ENCODE assay signal across 26 cellular contexts in genomic region chr1:5250336-5250735, GRCh38.
"Had no signal": no experiment of that assay in that cellular context is flagged by ENCODE, and none has a peak within 500 bp of the region (broad histone marks: within the 10 kb centered on the region; RNA-seq: fewer than 3 reads in every experiment).

No MANE protein-coding gene starts in this region.

- H3K36me3 ChIP-seq: lower lobe of right lung, right lobe of liver, thyroid gland, transverse colon, upper lobe of right lung had no signal

- H3K4me2 ChIP-seq: smooth muscle cell had no signal

- H3K4me3 Mint-ChIP-seq: naive thymus-derived CD8-positive, alpha-beta T cell; nephron; neural crest cell; stimulated activated memory B cell treated with anti-CD40 and anti-IgM and Interleukin-4, amounts not matched to agents 10 μg/mL and 1 μg/mL and 100 μg/mL, for 72 hours; stimulated activated naive CD8-positive, alpha-beta T cell treated with anti-CD3 and anti-CD28 coated beads, Interleukin-15, amount 100 ng/mL, for 72 hours had no signal

- H3K4me1 ChIP-seq: lower lobe of right lung, parathyroid adenoma, psoas muscle, right lobe of liver, testis, thyroid gland, transverse colon, upper lobe of right lung had no signal

- H3K36me3 Mint-ChIP-seq: stimulated activated memory B cell treated with anti-CD40 and anti-IgM and Interleukin-4, amounts not matched to agents 10 μg/mL and 1 μg/mL and 100 μg/mL, for 72 hours had no signal

- H2AFZ ChIP-seq: parathyroid adenoma had no signal

- H3K27ac Mint-ChIP-seq: naive thymus-derived CD8-positive, alpha-beta T cell; nephron; stimulated activated memory B cell treated with anti-CD40 and anti-IgM and Interleukin-4, amounts not matched to agents 10 μg/mL and 1 μg/mL and 100 μg/mL, for 72 hours had no signal

- H3K27me3 ChIP-seq: right lobe of liver, testis, thyroid gland, transverse colon had no signal

- H3K4me3 ChIP-seq: lower lobe of right lung, psoas muscle, right lobe of liver, smooth muscle cell, testis, thyroid gland, transverse colon, upper lobe of right lung had no signal

- H3K9me3 ChIP-seq: lower lobe of right lung, right lobe of liver, testis, thyroid gland, transverse colon, upper lobe of right lung had no signal

- H3K9ac ChIP-seq: parathyroid adenoma had no signal

- ATAC-seq: left cardiac atrium; left lobe of liver; lower lobe of right lung; naive thymus-derived CD8-positive, alpha-beta T cell; psoas muscle; right lobe of liver; stimulated activated memory B cell treated with anti-CD40 and anti-IgM and Interleukin-4, amounts not matched to agents 10 μg/mL and 1 μg/mL and 100 μg/mL, for 72 hours; stimulated activated naive CD8-positive, alpha-beta T cell treated with anti-CD3 and anti-CD28 coated beads, Interleukin-15, amount 100 ng/mL, for 72 hours; upper lobe of right lung had no signal

- H3K27me3 Mint-ChIP-seq: stimulated activated memory B cell treated with anti-CD40 and anti-IgM and Interleukin-4, amounts not matched to agents 10 μg/mL and 1 μg/mL and 100 μg/mL, for 72 hours had no signal

- DNase-seq: hippocampal formation; kidney glomerular epithelial cell; left cardiac atrium; lower lobe of right lung; mammary epithelial cell; mesenchymal stem cell; naive thymus-derived CD8-positive, alpha-beta T cell; nucleus accumbens; psoas muscle; right lobe of liver; stimulated activated CD4-positive, alpha-beta T cell treated with anti-CD3 and anti-CD28 coated beads, Interleukin-1b, Interleukin-23, amount 100 ng/mL, for 48 hours; stimulated activated CD4-positive, alpha-beta T cell treated with anti-CD3 and anti-CD28 coated beads, Interleukin-2, amount 100 ng/mL, for 48 hours; stimulated activated CD4-positive, alpha-beta T cell treated with anti-CD3 and anti-CD28 coated beads, Interleukin-4, amount 100 ng/mL, for 4 hours; stimulated activated CD8-positive, alpha-beta memory T cell treated with anti-CD3 and anti-CD28 coated beads, Interleukin-4, amount 100 ng/mL, for 48 hours; stimulated activated naive CD4-positive, alpha-beta T cell treated with Interleukin-2 at 50 U/mL for 16 hours; stimulated activated naive CD8-positive, alpha-beta T cell treated with anti-CD3 and anti-CD28 coated beads, Interleukin-15, amount 100 ng/mL, for 72 hours; testis; thyroid gland; transverse colon; upper lobe of right lung had no signal

- H3K4me1 Mint-ChIP-seq: nephron; neural crest cell; stimulated activated memory B cell treated with anti-CD40 and anti-IgM and Interleukin-4, amounts not matched to agents 10 μg/mL and 1 μg/mL and 100 μg/mL, for 72 hours; stimulated activated naive CD8-positive, alpha-beta T cell treated with anti-CD3 and anti-CD28 coated beads, Interleukin-15, amount 100 ng/mL, for 72 hours had no signal

- H3K27ac ChIP-seq: lower lobe of right lung, parathyroid adenoma, psoas muscle, right lobe of liver, testis, thyroid gland, transverse colon, upper lobe of right lung had no signal

- H3K79me2 ChIP-seq: parathyroid adenoma had no signal
